ENCODE assay signal across 8 cellular contexts in genomic region chr2:18117592-18117991, GRCh38.
DNase-seq lines count a peak whose midpoint lies in the region; ATAC-seq and TF ChIP-seq lines count a peak whose summit lies in the region.

No MANE protein-coding gene starts in this region.

- H3K79me2 ChIP-seq in PC-9 (ENCODE audit: low read depth), result no peaks in the 10 kb centered on the region

- H3K36me3 ChIP-seq in PC-9 (ENCODE audit: low read depth), result no peaks in the 10 kb centered on the region

- POLR2A ChIA-PET in PC-9 (lab: Charles Lee; ENCODE audit: unreplicated experiment), result no interaction called here

- H4K20me1 ChIP-seq in PC-9 (ENCODE audit: insufficient read depth), result no peaks in the 10 kb centered on the region

- H3K27me3 ChIP-seq in PC-9 (ENCODE audit: insufficient read depth, low read depth), result no peaks in the 10 kb centered on the region

- H3K9me2 ChIP-seq in PC-9 (ENCODE audit: insufficient read depth), result no peaks in the 10 kb centered on the region

- no TSS peak for BruUV-seq in PC-9 (replicated peaks; lab: Mats Ljungman, UMichigan)

- ATAC-seq in GM19455 (IDR thresholded peaks at IDR 0.05; ENCODE audit: unreplicated experiment) (peak; percentile 93), HG03432 (IDR thresholded peaks at IDR 0.05; ENCODE audit: unreplicated experiment) (peak; percentile 92), omental fat pad (ENCODE audit: low FRiP score) (no peak)

- H3K27ac ChIP-seq in PC-9, result no peak overlapping the region

- H3K4me2 ChIP-seq in PC-9, result no peak overlapping the region

- intact Hi-C loops in PC-9 (cut with micrococcal nuclease; ENCODE audit: unreplicated experiment), result loop anchor here (1.0 to 5.0 kb wide), 2 partner anchors 140 to 266 kb away; no protein-coding TSS in a partner anchor
- intact Hi-C loops in posterior vena cava (cut with DNase I), result no loop called here

- H3K4me3 ChIP-seq in PC-9, result no peak overlapping the region
- H3K4me3 ChIP-seq in fibroblast of pulmonary artery (replicated peaks; ENCODE audit: low read depth, low read length), result no peak overlapping the region

- TF ChIP-seq CTCF in PC-9 (conservative IDR thresholded peaks at IDR 0.05) (peak; percentile 77), fibroblast of pulmonary artery (IDR thresholded peaks at IDR 0.05; ENCODE audit: low read length, missing control alignments) (peak; percentile 61), omental fat pad (IDR thresholded peaks at IDR 0.05) (no peak)

- CTCF ChIA-PET in PC-9 (lab: Charles Lee), result interaction anchor here (0.7 to 1.4 kb wide), 4 partner anchors 238 to 1469 kb away, joined by 3 to 5 read pairs (median 3); no protein-coding TSS in a partner anchor

- H3F3A ChIP-seq in PC-9 (ENCODE audit: insufficient read depth, low read depth), result no peaks in the 10 kb centered on the region

- no peak overlapping the region for H2AFZ ChIP-seq in PC-9

- H3K4me1 ChIP-seq in PC-9 (replicated peaks; ENCODE audit: insufficient read depth), result no peaks in the 10 kb centered on the region

- no peaks in the 10 kb centered on the region for H3K9me3 ChIP-seq in PC-9 (ENCODE audit: insufficient read depth, low read depth)

- DNase-seq in ELF-1 (ENCODE audit: low read depth, low spot score) (peak; percentile 20), PC-9 (peak in 1 of 2 experiments; percentile 47), fibroblast of pulmonary artery (ENCODE audit: low read depth) (peak; percentile 36), 8988T (no peak), posterior vena cava (ENCODE audit: low spot score) (no peak), omental fat pad (ENCODE audit: low spot score) (no peak)

Comparison
In these comparisons a context has a peak if more than half of its experiments do, and no peak if none do; other contexts are left out.
1. DNase-seq: peak in ELF-1 (single experiment) and fibroblast of pulmonary artery (single experiment); none in 8988T (single experiment), posterior vena cava (single experiment) and omental fat pad (single experiment).
2. CTCF ChIP-seq: peak in PC-9 (single experiment) and fibroblast of pulmonary artery (single experiment); none in omental fat pad (0 of 3).